ENCODE assay signal across 1 cellular context in the genomic region with DNA sequence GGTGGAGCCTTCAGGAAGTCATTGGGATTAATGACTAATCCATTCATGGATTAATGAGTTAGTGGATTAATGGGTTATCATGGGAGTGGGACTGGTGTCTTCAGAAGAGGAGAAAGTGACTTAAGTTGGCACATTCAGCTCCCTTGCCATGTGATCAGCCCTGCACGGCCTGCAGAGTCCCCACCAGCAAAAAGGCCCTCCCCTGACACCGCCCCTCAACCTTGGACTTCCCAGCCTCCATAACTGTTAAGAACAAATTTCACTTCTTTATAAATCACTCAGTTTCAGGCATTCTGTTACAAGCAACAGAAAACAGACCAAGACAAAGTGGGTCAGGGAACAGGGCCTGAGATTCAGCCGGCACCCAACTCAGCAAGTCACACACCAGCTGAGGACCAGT.
A peak's percentile ranks its signal among the peaks of the same experiment; 100 is the strongest.
TF ChIP-seq lines count a peak whose summit lies in the region.

No MANE protein-coding gene starts in this region.

TF ChIP-seq in HepG2, 621 proteins besides CTCF, POLR2A, EP300 and RAD21 (continued from another document):
- TF ChIP-seq, protein P1, sequence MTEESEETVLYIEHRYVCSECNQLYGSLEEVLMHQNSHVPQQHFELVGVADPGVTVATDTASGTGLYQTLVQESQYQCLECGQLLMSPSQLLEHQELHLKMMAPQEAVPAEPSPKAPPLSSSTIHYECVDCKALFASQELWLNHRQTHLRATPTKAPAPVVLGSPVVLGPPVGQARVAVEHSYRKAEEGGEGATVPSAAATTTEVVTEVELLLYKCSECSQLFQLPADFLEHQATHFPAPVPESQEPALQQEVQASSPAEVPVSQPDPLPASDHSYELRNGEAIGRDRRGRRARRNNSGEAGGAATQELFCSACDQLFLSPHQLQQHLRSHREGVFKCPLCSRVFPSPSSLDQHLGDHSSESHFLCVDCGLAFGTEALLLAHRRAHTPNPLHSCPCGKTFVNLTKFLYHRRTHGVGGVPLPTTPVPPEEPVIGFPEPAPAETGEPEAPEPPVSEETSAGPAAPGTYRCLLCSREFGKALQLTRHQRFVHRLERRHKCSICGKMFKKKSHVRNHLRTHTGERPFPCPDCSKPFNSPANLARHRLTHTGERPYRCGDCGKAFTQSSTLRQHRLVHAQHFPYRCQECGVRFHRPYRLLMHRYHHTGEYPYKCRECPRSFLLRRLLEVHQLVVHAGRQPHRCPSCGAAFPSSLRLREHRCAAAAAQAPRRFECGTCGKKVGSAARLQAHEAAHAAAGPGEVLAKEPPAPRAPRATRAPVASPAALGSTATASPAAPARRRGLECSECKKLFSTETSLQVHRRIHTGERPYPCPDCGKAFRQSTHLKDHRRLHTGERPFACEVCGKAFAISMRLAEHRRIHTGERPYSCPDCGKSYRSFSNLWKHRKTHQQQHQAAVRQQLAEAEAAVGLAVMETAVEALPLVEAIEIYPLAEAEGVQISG (CRISPR knock-in tag; IDR thresholded peaks at IDR 0.05), result no peak
- TF ChIP-seq ZNF205 (CRISPR knock-in tag; IDR thresholded peaks at IDR 0.05) (no peak), HES4 (CRISPR knock-in tag; IDR thresholded peaks at IDR 0.05; ENCODE audit: borderline replicate concordance) (no peak), NFKB2 (CRISPR knock-in tag; IDR thresholded peaks at IDR 0.05; ENCODE audit: borderline replicate concordance) (no peak), ZNF564 (CRISPR knock-in tag; IDR thresholded peaks at IDR 0.05) (peak; percentile 62; the same call in 1 of the 2 replicates), YEATS2 (CRISPR knock-in tag; IDR thresholded peaks at IDR 0.05; ENCODE audit: borderline replicate concordance) (0 out of 2 replicates have a peak, but pooled peaks have one; percentile 1), ZNF280B (CRISPR knock-in tag; IDR thresholded peaks at IDR 0.05; ENCODE audit: borderline replicate concordance) (no peak)
TF ChIP-seq in HepG2: peak in this region for 2.
